In genomic region chr6:68958327-68958726, GRCh38 we compare ENCODE assay signal across 12 cellular contexts.
A peak's percentile ranks its signal among the peaks of the same experiment; 100 is the strongest.
DNase-seq lines count a peak whose midpoint lies in the region; ATAC-seq, FAIRE-seq and TF ChIP-seq lines count a peak whose summit lies in the region.
"Had no signal": no experiment of that assay in that cellular context is flagged by ENCODE, and none has a peak within 500 bp of the region (broad histone marks: within the 10 kb centered on the region; RNA-seq: fewer than 3 reads in every experiment).

No MANE protein-coding gene starts in this region.

- intact Hi-C loops in OCI-LY7 (cut with micrococcal nuclease; ENCODE audit: unreplicated experiment), result no loop called here
- intact Hi-C loops in activated CD4-positive, alpha-beta memory T cell treated with anti-CD3 and anti-CD28 coated beads for 36 hours (cut with micrococcal nuclease), result no loop called here
- intact Hi-C loops in activated T-helper 2 cell treated with anti-CD3 and anti-CD28 coated beads, Interferon-gamma antibody, Interleukin-2, Interleukin-4, amounts not matched to agents 10 μg/mL and 5 μg/mL and 100 μg/mL, durations not matched to agents 14 hours and 24 hours and 36 hours (cut with micrococcal nuclease), result loop anchor here (2.0 kb wide), 1 partner anchor 82 kb away; no protein-coding TSS in a partner anchor

- no peak for TF ChIP-seq EP300 in A549 (IDR thresholded peaks at IDR 0.05)

- H3K9me2 ChIP-seq in OCI-LY7 (ENCODE audit: insufficient read depth, low read length), result no peaks in the 10 kb centered on the region

- CTCF ChIA-PET in A549 (lab: Yijun Ruan, JAX) (no interaction called here), OCI-LY7 (lab: Charles Lee; ENCODE audit: unreplicated experiment) (no interaction called here)
- CTCF ChIA-PET in activated CD4-positive, alpha-beta memory T cell treated with anti-CD3 and anti-CD28 coated beads for 36 hours (lab: Charles Lee), result interaction anchor here (0.6 to 1.8 kb wide), 2 partner anchors 9 to 157 kb away, joined by 3 to 7 read pairs; no protein-coding TSS in a partner anchor

- no peaks in the 10 kb centered on the region for H3K27me3 Mint-ChIP-seq in activated CD4-positive, alpha-beta memory T cell treated with anti-CD3 and anti-CD28 coated beads for 36 hours
- no peaks in the 10 kb centered on the region for H3K27me3 Mint-ChIP-seq in activated T-helper 2 cell treated with anti-CD3 and anti-CD28 coated beads, Interferon-gamma antibody, Interleukin-2, Interleukin-4, amounts not matched to agents 10 μg/mL and 5 μg/mL and 100 μg/mL, durations not matched to agents 14 hours and 24 hours and 36 hours (ENCODE audit: low read depth)
- no peaks in the 10 kb centered on the region for H3K27me3 Mint-ChIP-seq in glutamatergic neuron (ENCODE audit: unreplicated experiment)
- H3K27me3 Mint-ChIP-seq: memory B cell had no signal

- H3K4me2 ChIP-seq in A549, result no peak overlapping the region
- H3K4me2 ChIP-seq in OCI-LY7 (ENCODE audit: low read length), result no peak overlapping the region

- H2AFZ ChIP-seq in OCI-LY7 (ENCODE audit: low read length), result no peak overlapping the region

- TF ChIP-seq POLR2A in A549 (IDR thresholded peaks at IDR 0.05; ENCODE audit: low read length), result no peak

- H3K36me3 Mint-ChIP-seq in activated CD4-positive, alpha-beta memory T cell treated with anti-CD3 and anti-CD28 coated beads for 36 hours, result no peaks in the 10 kb centered on the region
- no peaks in the 10 kb centered on the region for H3K36me3 Mint-ChIP-seq in activated T-helper 2 cell treated with anti-CD3 and anti-CD28 coated beads, Interferon-gamma antibody, Interleukin-2, Interleukin-4, amounts not matched to agents 10 μg/mL and 5 μg/mL and 100 μg/mL, durations not matched to agents 14 hours and 24 hours and 36 hours (ENCODE audit: low read depth)
- no peaks in the 10 kb centered on the region for H3K36me3 Mint-ChIP-seq in glutamatergic neuron (ENCODE audit: unreplicated experiment)
- H3K36me3 Mint-ChIP-seq: memory B cell had no signal

- H3K36me3 ChIP-seq in OCI-LY7 (ENCODE audit: insufficient read depth, low read length), result no peaks in the 10 kb centered on the region
- H3K36me3 ChIP-seq: transverse colon had no signal

- no peaks in the 10 kb centered on the region for H3K9me3 ChIP-seq in A549
- no peaks in the 10 kb centered on the region for H3K9me3 ChIP-seq in OCI-LY7 (ENCODE audit: low read length)
- H3K9me3 ChIP-seq: Caco-2, transverse colon had no signal

- H3K4me3 Mint-ChIP-seq in activated CD4-positive, alpha-beta memory T cell treated with anti-CD3 and anti-CD28 coated beads for 36 hours, result no peak overlapping the region
- no peak overlapping the region for H3K4me3 Mint-ChIP-seq in activated T-helper 2 cell treated with anti-CD3 and anti-CD28 coated beads, Interferon-gamma antibody, Interleukin-2, Interleukin-4, amounts not matched to agents 10 μg/mL and 5 μg/mL and 100 μg/mL, durations not matched to agents 14 hours and 24 hours and 36 hours (ENCODE audit: low read depth)
- no peak overlapping the region for H3K4me3 Mint-ChIP-seq in glutamatergic neuron (ENCODE audit: unreplicated experiment)
- H3K4me3 Mint-ChIP-seq: memory B cell had no signal

- in situ Hi-C loops in GM13977 (cut with MboI; ENCODE audit: low pct_unique_long_range_greater_than_20kb, low sequenced_read_pairs, unreplicated experiment), result loop anchor here (25.0 kb wide), 1 partner anchor 321 kb away; the partner anchor contains the start of gene ADGRB3

- no peaks in the 10 kb centered on the region for H4K20me1 ChIP-seq in OCI-LY7 (ENCODE audit: insufficient read depth, low read length)

- TF ChIP-seq CTCF in A549 (IDR thresholded peaks at IDR 0.05), result 0 out of 3 replicates have a peak, but pooled peaks have one; percentile 17
- TF ChIP-seq CTCF in GM13977 (IDR thresholded peaks at IDR 0.05; ENCODE audit: extremely low read depth, insufficient read depth, missing control alignments), result peak; percentile 8
- TF ChIP-seq CTCF in OCI-LY7 (conservative IDR thresholded peaks at IDR 0.05; ENCODE audit: low read length), result peak; percentile 66
- TF ChIP-seq CTCF in fibroblast of pulmonary artery (IDR thresholded peaks at IDR 0.05; ENCODE audit: low read length, missing control alignments), result peak; percentile 25
- no peak for TF ChIP-seq CTCF in glutamatergic neuron (IDR thresholded peaks at IDR 0.05; ENCODE audit: partially characterized antibody, unreplicated experiment)

- no peaks in the 10 kb centered on the region for H3K9me3 Mint-ChIP-seq in activated CD4-positive, alpha-beta memory T cell treated with anti-CD3 and anti-CD28 coated beads for 36 hours
- no peaks in the 10 kb centered on the region for H3K9me3 Mint-ChIP-seq in activated T-helper 2 cell treated with anti-CD3 and anti-CD28 coated beads, Interferon-gamma antibody, Interleukin-2, Interleukin-4, amounts not matched to agents 10 μg/mL and 5 μg/mL and 100 μg/mL, durations not matched to agents 14 hours and 24 hours and 36 hours
- H3K9me3 Mint-ChIP-seq in glutamatergic neuron (ENCODE audit: unreplicated experiment), result no peaks in the 10 kb centered on the region
- H3K9me3 Mint-ChIP-seq: memory B cell had no signal

- no peaks in the 10 kb centered on the region for H3K4me1 Mint-ChIP-seq in activated CD4-positive, alpha-beta memory T cell treated with anti-CD3 and anti-CD28 coated beads for 36 hours (ENCODE audit: low read depth)
- no peaks in the 10 kb centered on the region for H3K4me1 Mint-ChIP-seq in activated T-helper 2 cell treated with anti-CD3 and anti-CD28 coated beads, Interferon-gamma antibody, Interleukin-2, Interleukin-4, amounts not matched to agents 10 μg/mL and 5 μg/mL and 100 μg/mL, durations not matched to agents 14 hours and 24 hours and 36 hours (ENCODE audit: low read depth)
- no peaks in the 10 kb centered on the region for H3K4me1 Mint-ChIP-seq in glutamatergic neuron (ENCODE audit: low read depth, unreplicated experiment)
- H3K4me1 Mint-ChIP-seq: memory B cell had no signal

- POLR2A ChIA-PET in A549 (lab: Yijun Ruan, JAX) (no interaction called here), OCI-LY7 (lab: Charles Lee) (no interaction called here)
- POLR2A ChIA-PET in activated CD4-positive, alpha-beta memory T cell treated with anti-CD3 and anti-CD28 coated beads for 36 hours (lab: Charles Lee), result no interaction called here

- H3K4me1 ChIP-seq in A549, result no peaks in the 10 kb centered on the region
- H3K4me1 ChIP-seq in OCI-LY7 (ENCODE audit: insufficient read depth, low read length, poor library complexity, severe bottlenecking), result no peaks in the 10 kb centered on the region
- H3K4me1 ChIP-seq: Caco-2, transverse colon had no signal

- 53% methylated on average over 2 of the region's 2 CpGs for WGBS in A549 (ENCODE audit: missing lambda C conversion rate)

- no peak for TF ChIP-seq RAD21 in A549 (conservative IDR thresholded peaks at IDR 0.05 in 1 of 2, IDR thresholded peaks at IDR 0.05 in 1 of 2)

- BruUV-seq in OCI-LY7 (replicated peaks; lab: Mats Ljungman, UMichigan), result no TSS peak

- H3K27ac Mint-ChIP-seq in activated CD4-positive, alpha-beta memory T cell treated with anti-CD3 and anti-CD28 coated beads for 36 hours, result no peak overlapping the region
- H3K27ac Mint-ChIP-seq in activated T-helper 2 cell treated with anti-CD3 and anti-CD28 coated beads, Interferon-gamma antibody, Interleukin-2, Interleukin-4, amounts not matched to agents 10 μg/mL and 5 μg/mL and 100 μg/mL, durations not matched to agents 14 hours and 24 hours and 36 hours, result no peak overlapping the region
- no peak overlapping the region for H3K27ac Mint-ChIP-seq in glutamatergic neuron (ENCODE audit: unreplicated experiment)
- H3K27ac Mint-ChIP-seq: memory B cell had no signal

- 0 out of 6 replicates have a peak, but pooled peaks of 1 of the 2 experiments have one; percentile 37 for ATAC-seq in A549

- no peak overlapping the region for H3K27ac ChIP-seq in A549
- H3K27ac ChIP-seq in OCI-LY7 (ENCODE audit: low read depth, low read length, poor library complexity, severe bottlenecking), result no peak overlapping the region
- H3K27ac ChIP-seq: transverse colon had no signal

- FAIRE-seq in A549 (lab: Jason Lieb, UNC), result no peak

- peak in 1 of 2 experiments; percentile 4 for DNase-seq in A549 (ENCODE audit: low read depth in 1 of 2, low spot score in 1 of 2)
- DNase-seq in GM13977 (ENCODE audit: low spot score), result no peak
- peak; percentile 16 for DNase-seq in OCI-LY7 (ENCODE audit: low spot score)
- peak; percentile 7 for DNase-seq in fibroblast of pulmonary artery (ENCODE audit: low read depth)
- DNase-seq in activated CD4-positive, alpha-beta memory T cell treated with anti-CD3 and anti-CD28 coated beads for 36 hours, result no peak
- no peak for DNase-seq in activated T-helper 2 cell treated with anti-CD3 and anti-CD28 coated beads, Interferon-gamma antibody, Interleukin-2, Interleukin-4, amounts not matched to agents 10 μg/mL and 5 μg/mL and 100 μg/mL, durations not matched to agents 14 hours and 24 hours and 36 hours (ENCODE audit: low spot score)
- DNase-seq in glutamatergic neuron, result no peak
- DNase-seq in DMS79 treated with DMSO at 0.1 percent for 48 hours (lab: John Stamatoyannopoulos, UW), result no peak
- DNase-seq: Caco-2; effector CD8-positive, alpha-beta T cell; transverse colon had no signal

- no peak overlapping the region for H3K4me3 ChIP-seq in A549
- no peak overlapping the region for H3K4me3 ChIP-seq in OCI-LY7 (ENCODE audit: low read depth, low read length, poor library complexity, severe bottlenecking)
- no peak overlapping the region for H3K4me3 ChIP-seq in fibroblast of pulmonary artery (replicated peaks; ENCODE audit: low read depth, low read length)
- H3K4me3 ChIP-seq: transverse colon had no signal

- no peaks in the 10 kb centered on the region for H3K79me2 ChIP-seq in OCI-LY7 (ENCODE audit: insufficient read depth, low read depth, low read length)

TF ChIP-seq in A549, 52 proteins besides CTCF, POLR2A, EP300 and RAD21:
- TF ChIP-seq SMC3 (IDR thresholded peaks at IDR 0.05) (peak; percentile 24; the same call in 1 of the 3 replicates), HEYL (CRISPR knock-in tag; IDR thresholded peaks at IDR 0.05) (no peak)

Comparison
In these comparisons a context has a peak if more than half of its experiments do, and no peak if none do; other contexts are left out.
1. DNase-seq: peak in OCI-LY7 (single experiment) and fibroblast of pulmonary artery (single experiment); none in GM13977 (single experiment), activated CD4-positive, alpha-beta memory T cell treated with anti-CD3 and anti-CD28 coated beads for 36 hours (single experiment), activated T-helper 2 cell treated with anti-CD3 and anti-CD28 coated beads, Interferon-gamma antibody, Interleukin-2, Interleukin-4, amounts not matched to agents 10 μg/mL and 5 μg/mL and 100 μg/mL, durations not matched to agents 14 hours and 24 hours and 36 hours (single experiment), glutamatergic neuron (single experiment) and DMS79 treated with DMSO at 0.1 percent for 48 hours (single experiment).